27 cellular contexts compared by ENCODE assay signal in the genomic region with DNA sequence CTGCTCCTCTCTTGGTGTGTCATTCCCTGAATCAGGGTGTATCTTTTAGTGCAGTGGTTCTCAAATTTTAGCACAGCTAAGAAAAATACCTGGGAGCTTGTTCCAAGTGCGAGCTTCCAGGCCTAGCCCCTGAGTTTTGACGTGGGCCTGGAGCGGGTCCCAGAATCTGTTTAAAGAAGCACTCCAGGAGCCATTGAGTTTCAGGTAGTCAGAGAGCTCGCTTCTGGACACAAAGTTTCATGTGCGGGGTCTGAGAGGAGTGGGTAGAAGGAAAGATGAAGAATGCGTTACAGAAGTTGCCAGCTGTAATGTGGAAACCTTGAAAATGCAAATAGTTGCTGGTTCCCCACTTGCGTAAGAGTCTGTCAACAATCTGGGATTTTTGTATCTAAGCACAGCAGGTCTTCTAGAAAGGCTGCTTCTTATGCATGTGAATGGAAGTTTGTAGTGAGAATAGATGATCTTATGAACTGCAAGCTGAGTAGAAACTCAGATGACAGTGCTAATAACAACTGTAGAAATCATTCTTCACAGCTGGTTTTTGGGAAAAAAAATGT.
DNase-seq lines count a peak whose midpoint lies in the region; ATAC-seq, FAIRE-seq and TF ChIP-seq lines count a peak whose summit lies in the region.
"Had no signal": no experiment of that assay in that cellular context is flagged by ENCODE, and none has a peak within 500 bp of the region (broad histone marks: within the 10 kb centered on the region; RNA-seq: fewer than 3 reads in every experiment).

No MANE protein-coding gene starts in this region.

- H3K4me2 ChIP-seq in A549: no peak overlapping the region
- H3K4me2 ChIP-seq: neural progenitor cell had no signal

- H3K27me3 Mint-ChIP-seq in WTC11 (ENCODE audit: low read depth) (no peaks in the 10 kb centered on the region), nephron (ENCODE audit: low read depth) (no peaks in the 10 kb centered on the region)
- H3K27me3 Mint-ChIP-seq: activated CD4-positive, alpha-beta T cell treated with anti-CD3 and anti-CD28 coated beads, Interleukin-2, amount 10 ng/mL, durations not matched to agents 7 days and 5 days; activated naive CD4-positive, alpha-beta T cell treated with anti-CD3 and anti-CD28 coated beads, Interleukin-2, amount 50 U/mL, for 24 hours had no signal

- TF ChIP-seq EP300 in A549 (IDR thresholded peaks at IDR 0.05): no peak

- WGBS in A549 (ENCODE audit: missing lambda C conversion rate): 93% methylated on average over 7 of the region's 7 CpGs
- 69 to 83% methylated on average over 7 of the region's 7 CpGs for WGBS in testis, 2 donors

- H3K36me3 ChIP-seq in brain microvascular endothelial cell (replicated peaks) (no peaks in the 10 kb centered on the region), testis (ENCODE audit: low read depth, missing control alignments) (no peaks in the 10 kb centered on the region)
- H3K36me3 ChIP-seq: neural progenitor cell had no signal

- no peak for TF ChIP-seq RAD21 in A549 (conservative IDR thresholded peaks at IDR 0.05 in 1 of 2, IDR thresholded peaks at IDR 0.05 in 1 of 2)

- TF ChIP-seq POLR2A in A549 (IDR thresholded peaks at IDR 0.05; ENCODE audit: low read length) (no peak), testis (IDR thresholded peaks at IDR 0.05) (no peak)

- ATAC-seq in A549 (no peak), WTC11 (no peak), GM19397 (IDR thresholded peaks at IDR 0.05; ENCODE audit: unreplicated experiment) (no peak)

- H3K27me3 ChIP-seq in brain microvascular endothelial cell (replicated peaks): no peaks in the 10 kb centered on the region
- H3K27me3 ChIP-seq in testis: no peaks in the 10 kb centered on the region
- H3K27me3 ChIP-seq: ascending aorta, neural progenitor cell, Peyer's patch had no signal

- no peak overlapping the region for H3K4me3 ChIP-seq in A549
- no peak overlapping the region for H3K4me3 ChIP-seq in fibroblast of pulmonary artery (replicated peaks; ENCODE audit: low read depth, low read length)
- no peak overlapping the region for H3K4me3 ChIP-seq in brain microvascular endothelial cell (ENCODE audit: low read depth, low read length)
- no peak overlapping the region for H3K4me3 ChIP-seq in testis
- H3K4me3 ChIP-seq: ascending aorta, neural progenitor cell, Peyer's patch had no signal

- H3K36me3 Mint-ChIP-seq in WTC11 (peaks cover 9% of the 10 kb centered on the region), nephron (ENCODE audit: low read depth) (peaks cover 36% of the 10 kb centered on the region)

- H3K27ac Mint-ChIP-seq in WTC11: peak overlapping the region; percentile 44; the same call in 1 of the 2 replicates
- peak overlapping the region in 2 of 3 experiments; percentile 65 to 67 for H3K27ac Mint-ChIP-seq in nephron
- H3K27ac Mint-ChIP-seq: activated CD4-positive, alpha-beta T cell treated with anti-CD3 and anti-CD28 coated beads, Interleukin-2, amount 10 ng/mL, durations not matched to agents 7 days and 5 days; activated naive CD4-positive, alpha-beta T cell treated with anti-CD3 and anti-CD28 coated beads, Interleukin-2, amount 50 U/mL, for 24 hours; activated T-helper 1 cell treated with anti-CD3 and anti-CD28 coated beads, Interleukin-12 subunit alpha, Interleukin-12 subunit beta, Interleukin-2, Interleukin-4 antibody, amounts not matched to agents 30 ng/mL and 10 ng/mL and 1 ng/mL, durations not matched to agents 14 hours and 24 hours and 36 hours; neural progenitor cell; T-helper 2 cell treated with Interferon-gamma antibody and Interleukin-4, amounts not matched to agents 5 μg/mL and 100 μg/mL, for 36 hours had no signal

- H3K4me3 Mint-ChIP-seq in WTC11: no peak overlapping the region
- H3K4me3 Mint-ChIP-seq in nephron: no peak overlapping the region
- H3K4me3 Mint-ChIP-seq: activated CD4-positive, alpha-beta T cell treated with anti-CD3 and anti-CD28 coated beads, Interleukin-2, amount 10 ng/mL, durations not matched to agents 7 days and 5 days; activated naive CD4-positive, alpha-beta T cell treated with anti-CD3 and anti-CD28 coated beads, Interleukin-2, amount 50 U/mL, for 24 hours; activated T-helper 1 cell treated with anti-CD3 and anti-CD28 coated beads, Interleukin-12 subunit alpha, Interleukin-12 subunit beta, Interleukin-2, Interleukin-4 antibody, amounts not matched to agents 30 ng/mL and 10 ng/mL and 1 ng/mL, durations not matched to agents 14 hours and 24 hours and 36 hours; immature natural killer cell; neural progenitor cell; T-helper 2 cell treated with Interferon-gamma antibody and Interleukin-4, amounts not matched to agents 5 μg/mL and 100 μg/mL, for 36 hours had no signal

- DNase-seq in A549 (ENCODE audit: low read depth in 1 of 2, low spot score in 1 of 2) (no peak), WTC11 (ENCODE audit: low spot score) (no peak), fibroblast of pulmonary artery (ENCODE audit: low read depth) (peak; percentile 25), brain microvascular endothelial cell (no peak), testis (no peak)
- no peak for DNase-seq in stimulated activated naive CD4-positive, alpha-beta T cell (lab: John Stamatoyannopoulos, UW)
- DNase-seq: activated CD4-positive, alpha-beta T cell treated with anti-CD3 and anti-CD28 coated beads, Interleukin-2, amount 10 ng/mL, durations not matched to agents 7 days and 5 days; DMS53; foreskin melanocyte; hippocampal formation; immature natural killer cell; NCI-H146; NCI-H2171; NCI-H524; Peyer's patch; stimulated activated CD8-positive, alpha-beta memory T cell treated with anti-CD3 and anti-CD28 coated beads, Interleukin-4, amount 100 ng/mL, for 48 hours had no signal

- H3K27ac ChIP-seq in A549 (0 out of 6 replicates have a peak overlapping the region, but pooled peaks of 1 of the 2 experiments have one; percentile 16), brain microvascular endothelial cell (no peak overlapping the region), testis (no peak overlapping the region)
- H3K27ac ChIP-seq: ascending aorta, neural progenitor cell, VCaP had no signal

- in situ Hi-C loops in brain microvascular endothelial cell (cut with HindIII; ENCODE audit: low pct_ligation_motif_present, low sequenced_read_pairs): no loop called here

- intact Hi-C loops in testis (cut with DNase I; ENCODE audit: low total_unique reads): no loop called here

- H3K4me1 ChIP-seq in A549 (peaks cover 34% of the 10 kb centered on the region), testis (peaks cover 2% of the 10 kb centered on the region)
- H3K4me1 ChIP-seq: neural progenitor cell had no signal

- CTCF ChIA-PET in A549 (lab: Yijun Ruan, JAX) (interaction anchor here (3.6 kb wide), 1 partner anchor 41 kb away, joined by 16 read pairs; no protein-coding TSS in a partner anchor), WTC11 (lab: Charles Lee) (no interaction called here)

- H3K9me3 ChIP-seq in A549 (no peaks in the 10 kb centered on the region), testis (no peaks in the 10 kb centered on the region)
- H3K9me3 ChIP-seq: ascending aorta, Peyer's patch had no signal

- peaks cover 36% of the 10 kb centered on the region for H3K4me1 Mint-ChIP-seq in WTC11
- peaks cover 20% of the 10 kb centered on the region for H3K4me1 Mint-ChIP-seq in nephron

- H3K9me3 Mint-ChIP-seq in WTC11 (no peaks in the 10 kb centered on the region), nephron (peaks cover 2% of the 10 kb centered on the region)
- H3K9me3 Mint-ChIP-seq: activated CD4-positive, alpha-beta T cell treated with anti-CD3 and anti-CD28 coated beads, Interleukin-2, amount 10 ng/mL, durations not matched to agents 7 days and 5 days; activated naive CD4-positive, alpha-beta T cell treated with anti-CD3 and anti-CD28 coated beads, Interleukin-2, amount 50 U/mL, for 24 hours; activated T-helper 1 cell treated with anti-CD3 and anti-CD28 coated beads, Interleukin-12 subunit alpha, Interleukin-12 subunit beta, Interleukin-2, Interleukin-4 antibody, amounts not matched to agents 30 ng/mL and 10 ng/mL and 1 ng/mL, durations not matched to agents 14 hours and 24 hours and 36 hours; immature natural killer cell; T-helper 2 cell treated with Interferon-gamma antibody and Interleukin-4, amounts not matched to agents 5 μg/mL and 100 μg/mL, for 36 hours had no signal

- TF ChIP-seq CTCF in A549 (IDR thresholded peaks at IDR 0.05): no peak
- TF ChIP-seq CTCF in WTC11 (IDR thresholded peaks at IDR 0.05): no peak
- no peak for TF ChIP-seq CTCF in fibroblast of pulmonary artery (IDR thresholded peaks at IDR 0.05; ENCODE audit: low read length, missing control alignments)
- no peak for TF ChIP-seq CTCF in nephron (IDR thresholded peaks at IDR 0.05; ENCODE audit: unreplicated experiment in 3 of 3)
- TF ChIP-seq CTCF in brain microvascular endothelial cell (IDR thresholded peaks at IDR 0.05; ENCODE audit: low read depth, low read length, missing control alignments): no peak
- TF ChIP-seq CTCF in testis (IDR thresholded peaks at IDR 0.05): no peak

- POLR2A ChIA-PET in A549 (lab: Yijun Ruan, JAX): no interaction called here
- POLR2A ChIA-PET in WTC11 (lab: Charles Lee): no interaction called here

- FAIRE-seq in A549 (lab: Jason Lieb, UNC): peak; percentile 56
- FAIRE-seq: A204.1, H54, HTR-8/SVneo had no signal

TF ChIP-seq in A549, 52 proteins besides CTCF, POLR2A, EP300 and RAD21 (continues in another document):
- TF ChIP-seq, protein P1, sequence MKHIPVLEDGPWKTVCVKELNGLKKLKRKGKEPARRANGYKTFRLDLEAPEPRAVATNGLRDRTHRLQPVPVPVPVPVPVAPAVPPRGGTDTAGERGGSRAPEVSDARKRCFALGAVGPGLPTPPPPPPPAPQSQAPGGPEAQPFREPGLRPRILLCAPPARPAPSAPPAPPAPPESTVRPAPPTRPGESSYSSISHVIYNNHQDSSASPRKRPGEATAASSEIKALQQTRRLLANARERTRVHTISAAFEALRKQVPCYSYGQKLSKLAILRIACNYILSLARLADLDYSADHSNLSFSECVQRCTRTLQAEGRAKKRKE (CRISPR knock-in tag; IDR thresholded peaks at IDR 0.05; ENCODE audit: low read depth): no peak
- TF ChIP-seq CBX2 (IDR thresholded peaks at IDR 0.05; ENCODE audit: borderline replicate concordance, low read depth): no peak

TF ChIP-seq in WTC11, 78 proteins besides CTCF, POLR2A, EP300 and RAD21 (continues in another document):
- TF ChIP-seq NR2C2 (CRISPR knock-in tag; IDR thresholded peaks at IDR 0.05): no peak
